8 cellular contexts compared by ENCODE assay signal in the genomic region with DNA sequence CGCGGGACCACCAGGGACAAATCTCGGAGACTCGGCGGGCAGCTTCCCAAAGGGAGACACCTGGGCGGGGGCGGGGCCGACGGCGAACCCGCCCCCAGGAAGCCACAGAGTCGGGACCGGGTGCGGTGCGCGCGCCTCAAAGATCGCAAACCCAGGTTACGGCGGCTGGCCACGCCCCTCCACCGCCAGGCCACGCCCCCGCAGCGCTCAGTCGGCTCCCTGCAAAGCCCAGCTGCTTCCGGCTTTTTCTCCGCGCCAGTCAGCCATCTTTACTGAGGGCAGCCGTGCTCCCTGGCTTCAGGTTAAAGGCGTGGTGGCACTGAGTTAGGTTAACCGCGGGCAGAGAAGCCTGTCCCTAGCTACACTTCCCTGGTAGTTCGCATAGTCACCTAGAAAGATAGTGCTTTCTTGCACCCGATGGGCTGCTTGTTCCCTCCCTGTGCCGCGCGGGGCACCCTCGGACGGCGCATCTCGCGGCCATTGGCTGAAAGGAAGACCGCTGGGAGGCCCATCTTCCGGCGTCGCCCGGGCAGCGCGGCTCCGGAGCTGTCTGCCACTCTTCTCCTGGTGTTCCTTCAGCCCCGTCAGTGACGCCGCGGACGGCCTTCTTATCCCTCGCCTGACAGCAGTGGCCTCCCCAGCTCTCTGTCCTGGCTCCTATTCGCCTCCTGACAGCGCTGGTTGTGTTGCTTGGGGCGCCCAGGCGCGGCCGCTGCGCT. TPM values are rescaled to one million over a fixed set of nuclear protein-coding genes. Genes with fewer than 3 reads are reported as not detected.
DNase-seq lines count a peak whose midpoint lies in the region; ATAC-seq and TF ChIP-seq lines count a peak whose summit lies in the region.

A gene with protein sequence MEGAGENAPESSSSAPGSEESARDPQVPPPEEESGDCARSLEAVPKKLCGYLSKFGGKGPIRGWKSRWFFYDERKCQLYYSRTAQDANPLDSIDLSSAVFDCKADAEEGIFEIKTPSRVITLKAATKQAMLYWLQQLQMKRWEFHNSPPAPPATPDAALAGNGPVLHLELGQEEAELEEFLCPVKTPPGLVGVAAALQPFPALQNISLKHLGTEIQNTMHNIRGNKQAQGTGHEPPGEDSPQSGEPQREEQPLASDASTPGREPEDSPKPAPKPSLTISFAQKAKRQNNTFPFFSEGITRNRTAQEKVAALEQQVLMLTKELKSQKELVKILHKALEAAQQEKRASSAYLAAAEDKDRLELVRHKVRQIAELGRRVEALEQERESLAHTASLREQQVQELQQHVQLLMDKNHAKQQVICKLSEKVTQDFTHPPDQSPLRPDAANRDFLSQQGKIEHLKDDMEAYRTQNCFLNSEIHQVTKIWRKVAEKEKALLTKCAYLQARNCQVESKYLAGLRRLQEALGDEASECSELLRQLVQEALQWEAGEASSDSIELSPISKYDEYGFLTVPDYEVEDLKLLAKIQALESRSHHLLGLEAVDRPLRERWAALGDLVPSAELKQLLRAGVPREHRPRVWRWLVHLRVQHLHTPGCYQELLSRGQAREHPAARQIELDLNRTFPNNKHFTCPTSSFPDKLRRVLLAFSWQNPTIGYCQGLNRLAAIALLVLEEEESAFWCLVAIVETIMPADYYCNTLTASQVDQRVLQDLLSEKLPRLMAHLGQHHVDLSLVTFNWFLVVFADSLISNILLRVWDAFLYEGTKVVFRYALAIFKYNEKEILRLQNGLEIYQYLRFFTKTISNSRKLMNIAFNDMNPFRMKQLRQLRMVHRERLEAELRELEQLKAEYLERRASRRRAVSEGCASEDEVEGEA (minus strand): TSS at position 72 of the 719 bp plus-strand sequence. CDS start 108 bp downstream, outside the sequence.

- H3T11ph ChIP-seq in H9 (ENCODE audit: low read length) = no peak within 1 kb of the TSS

- no peak within 1 kb of the TSS for H2BK12ac ChIP-seq in H9 (ENCODE audit: insufficient read length, low read depth, low read length)

- no peak within 1 kb of the TSS for H2BK120ac ChIP-seq in H9 (ENCODE audit: low read depth, low read length, poor library complexity, severe bottlenecking)

- peaks cover 8% of the 10 kb centered on the region for H3K23me2 ChIP-seq in H9 (ENCODE audit: insufficient read length, low read depth, low read length, poor library complexity, severe bottlenecking)

- H3K27ac Mint-ChIP-seq in H9 (peak within 1 kb of the TSS; percentile 93 to 99 (median 97)), nephron (peak within 1 kb of the TSS; percentile 90 to 95 (median 92))

- H2BK15ac ChIP-seq in H9 (ENCODE audit: low read depth, low read length) = no peak within 1 kb of the TSS

- no peaks in the 10 kb centered on the region for H3K9me2 ChIP-seq in Loucy (replicated peaks; ENCODE audit: low read depth, low read length)

- peak within 1 kb of the TSS; percentile 82 for H3K4me3 ChIP-seq in Loucy (ENCODE audit: low read length, poor library complexity, severe bottlenecking)
- peak within 1 kb of the TSS; percentile 95 for H3K4me3 ChIP-seq in RWPE2 (ENCODE audit: severe bottlenecking)
- H3K4me3 ChIP-seq in fibroblast of the aortic adventitia (ENCODE audit: low read depth, low read length) = peak within 1 kb of the TSS; percentile 94

- H3K4ac ChIP-seq in H9 (ENCODE audit: low read depth, low read length) = no peak within 1 kb of the TSS

- H3K27me3 Mint-ChIP-seq in H9 (ENCODE audit: low read depth) (peaks cover 4% of the 10 kb centered on the region), nephron (ENCODE audit: low read depth) (peaks cover 22% of the 10 kb centered on the region)

- H3K4me2 ChIP-seq in H9 (ENCODE audit: insufficient read depth, insufficient read length, low read length) (peak within 1 kb of the TSS; percentile 98), Loucy (ENCODE audit: low read depth, low read length, poor library complexity, severe bottlenecking) (peak within 1 kb of the TSS; percentile 83)

- H4K20me1 ChIP-seq in H9 (ENCODE audit: control insufficient read depth, insufficient read depth, insufficient read length) (peaks cover 3% of the 10 kb centered on the region), Loucy (ENCODE audit: insufficient read depth, low read length, poor library complexity, severe bottlenecking) (no peaks in the 10 kb centered on the region)

- H3K4me3 Mint-ChIP-seq in H9 = peak within 1 kb of the TSS; percentile 84 to 85
- H3K4me3 Mint-ChIP-seq in nephron = peak within 1 kb of the TSS; percentile 87 to 91 (median 88)

- H3K4me1 ChIP-seq in H9 (ENCODE audit: insufficient read depth, low read length) (peaks cover 3% of the 10 kb centered on the region), Loucy (ENCODE audit: insufficient read depth, low read length, poor library complexity, severe bottlenecking) (peaks cover 6% of the 10 kb centered on the region), RWPE2 (ENCODE audit: insufficient read depth, poor library complexity, severe bottlenecking) (peaks cover 29% of the 10 kb centered on the region)

- H3K36me3 Mint-ChIP-seq in H9 (ENCODE audit: insufficient read depth in 1 of 3, low read depth in 3 of 3) (no peaks in the 10 kb centered on the region), nephron (ENCODE audit: low read depth) (no peaks in the 10 kb centered on the region)

- H3K27me3 ChIP-seq in H9 (ENCODE audit: insufficient read depth, low read length) (no peaks in the 10 kb centered on the region), Loucy (ENCODE audit: insufficient read depth, low read length, poor library complexity, severe bottlenecking) (no peaks in the 10 kb centered on the region), RWPE2 (ENCODE audit: insufficient read depth, poor library complexity, severe bottlenecking) (no peaks in the 10 kb centered on the region)

- H3K9me3 ChIP-seq in H9 (ENCODE audit: control insufficient read depth, low read depth, low read length) = no peaks in the 10 kb centered on the region
- no peaks in the 10 kb centered on the region for H3K9me3 ChIP-seq in Loucy (ENCODE audit: insufficient read depth, low read depth, low read length)
- H3K9me3 ChIP-seq in RWPE2 (ENCODE audit: severe bottlenecking) = no peaks in the 10 kb centered on the region

- no peak within 1 kb of the TSS for H4K8ac ChIP-seq in H9 (replicated peaks; ENCODE audit: insufficient read length, low read depth, low read length)

- peaks cover 22 to 29% of the 10 kb centered on the region in 2 experiments for H3K4me1 Mint-ChIP-seq in H9
- peaks cover 6% of the 10 kb centered on the region for H3K4me1 Mint-ChIP-seq in nephron

- H2BK20ac ChIP-seq in H9 (ENCODE audit: low read depth, low read length, poor library complexity, severe bottlenecking) = no peak within 1 kb of the TSS

- H3K14ac ChIP-seq in H9 (ENCODE audit: insufficient read depth, low read length) = peak within 1 kb of the TSS; percentile 95; the same call in 1 of the 2 replicates

- H3K79me1 ChIP-seq in H9 (ENCODE audit: insufficient read depth, low read depth, low read length, poor library complexity, severe bottlenecking) = no peaks in the 10 kb centered on the region

- no CpG with 5 or more reads among the region's 64 CpGs for WGBS in H9 (ENCODE audit: extremely low coverage, insufficient read length, low lambda C conversion rate)

- H3K36me3 ChIP-seq in Loucy (ENCODE audit: insufficient read depth, low read length) (no peaks in the 10 kb centered on the region), RWPE2 (ENCODE audit: low read depth) (peaks cover 39% of the 10 kb centered on the region)

- H4K91ac ChIP-seq in H9 (ENCODE audit: insufficient read length, low read depth, low read length) = no peak within 1 kb of the TSS

- H2BK5ac ChIP-seq in H9 (ENCODE audit: insufficient read length, low read length) = no peak within 1 kb of the TSS

- H2AK5ac ChIP-seq in H9 (ENCODE audit: insufficient read length, low read length) = no peak within 1 kb of the TSS

- H3K27ac ChIP-seq in H9 (ENCODE audit: insufficient read length, low read depth, low read length) (peak within 1 kb of the TSS; percentile 4), RWPE2 (ENCODE audit: poor library complexity, severe bottlenecking) (peak within 1 kb of the TSS; percentile 94)

- no peak within 1 kb of the TSS for H3K56ac ChIP-seq in H9 (ENCODE audit: insufficient read length, low read depth, low read length)

- DNase-seq in GDM1 (lab: John Stamatoyannopoulos, UW) = peak; percentile 93
- DNase-seq in H9 = peak; percentile 97
- DNase-seq in RWPE2 (ENCODE audit: low spot score) = peak; percentile 96
- peak; percentile 99 for DNase-seq in activated effector memory CD4-positive, alpha-beta T cell treated with anti-CD3 and anti-CD28 coated beads, Interleukin-2, amount 50 U/mL, for 16 hours
- peak; percentile 93 for DNase-seq in fibroblast of the aortic adventitia (ENCODE audit: low read depth)
- DNase-seq in stimulated activated naive CD8-positive, alpha-beta T cell treated with anti-CD3 and anti-CD28 coated beads, Interleukin-15, Interleukin-2, amounts not matched to agents 100 U/mL and 50 U/mL, for 24 hours = peak; percentile 98

- H3F3A ChIP-seq in Loucy (ENCODE audit: low read depth) = no peaks in the 10 kb centered on the region

- H2AFZ ChIP-seq in H9 (ENCODE audit: low read length) (no peak within 1 kb of the TSS), Loucy (ENCODE audit: low read length) (peak within 1 kb of the TSS; percentile 98)

- H3K9me3 Mint-ChIP-seq in H9 = no peaks in the 10 kb centered on the region
- no peaks in the 10 kb centered on the region for H3K9me3 Mint-ChIP-seq in nephron

- H3K23ac ChIP-seq in H9 (ENCODE audit: insufficient read length, low read depth, low read length) = no peak within 1 kb of the TSS

- H4K5ac ChIP-seq in H9 (ENCODE audit: insufficient read length, low read depth, low read length) = no peak within 1 kb of the TSS

- TF ChIP-seq CTCF in H9 (conservative IDR thresholded peaks at IDR 0.05) (0 out of 3 replicates have a peak, but pooled peaks have one; percentile 11), Loucy (conservative IDR thresholded peaks at IDR 0.05; ENCODE audit: low read length) (no peak; the same call in 1 of the 2 replicates), RWPE2 (IDR thresholded peaks at IDR 0.05; ENCODE audit: poor library complexity, severe bottlenecking) (peak; percentile 8), fibroblast of the aortic adventitia (IDR thresholded peaks at IDR 0.05; ENCODE audit: insufficient read depth, low read length) (peak; percentile 50), nephron (IDR thresholded peaks at IDR 0.05; ENCODE audit: unreplicated experiment in 3 of 3) (peak; percentile 16 to 29 (median 27))

- peak within 1 kb of the TSS; percentile 93 for H3K18ac ChIP-seq in H9 (ENCODE audit: insufficient read length, low read depth, low read length)

- ATAC-seq in RWPE2 (ENCODE audit: low read depth) = peak; percentile 65
- peak; percentile 89 for ATAC-seq in stimulated activated naive CD8-positive, alpha-beta T cell treated with anti-CD3 and anti-CD28 coated beads, Interleukin-15, Interleukin-2, amounts not matched to agents 100 U/mL and 50 U/mL, for 24 hours

- H3K9ac ChIP-seq in H9 (ENCODE audit: extremely low read depth, insufficient read length, low read length) = peak within 1 kb of the TSS; percentile 53
- peak within 1 kb of the TSS; percentile 86 for H3K9ac ChIP-seq in Loucy (ENCODE audit: low read depth, low read length, poor library complexity, severe bottlenecking)

- peaks cover 2% of the 10 kb centered on the region; the same call in 1 of the 2 replicates for H3K79me2 ChIP-seq in H9 (ENCODE audit: insufficient read depth, low read length)
- H3K79me2 ChIP-seq in Loucy (ENCODE audit: insufficient read depth, low read length) = no peaks in the 10 kb centered on the region

RNA-seq across cellular contexts. Expression of the gene that starts here (rescaled TPM):
- total RNA-seq in H9 (2021) (2.3 and 2.9 TPM in 2 replicates), fibroblast of the aortic adventitia (ENCODE audit: low replicate concordance) (15.9 and 20.7 TPM in 2 replicates)

Comparison
In these comparisons a context has a peak if more than half of its experiments do, and no peak if none do; other contexts are left out.
1. Peak in every context shown above with its lines: DNase-seq, ATAC-seq, H3K4me3 ChIP-seq and H3K27ac ChIP-seq.